In the genomic region with DNA sequence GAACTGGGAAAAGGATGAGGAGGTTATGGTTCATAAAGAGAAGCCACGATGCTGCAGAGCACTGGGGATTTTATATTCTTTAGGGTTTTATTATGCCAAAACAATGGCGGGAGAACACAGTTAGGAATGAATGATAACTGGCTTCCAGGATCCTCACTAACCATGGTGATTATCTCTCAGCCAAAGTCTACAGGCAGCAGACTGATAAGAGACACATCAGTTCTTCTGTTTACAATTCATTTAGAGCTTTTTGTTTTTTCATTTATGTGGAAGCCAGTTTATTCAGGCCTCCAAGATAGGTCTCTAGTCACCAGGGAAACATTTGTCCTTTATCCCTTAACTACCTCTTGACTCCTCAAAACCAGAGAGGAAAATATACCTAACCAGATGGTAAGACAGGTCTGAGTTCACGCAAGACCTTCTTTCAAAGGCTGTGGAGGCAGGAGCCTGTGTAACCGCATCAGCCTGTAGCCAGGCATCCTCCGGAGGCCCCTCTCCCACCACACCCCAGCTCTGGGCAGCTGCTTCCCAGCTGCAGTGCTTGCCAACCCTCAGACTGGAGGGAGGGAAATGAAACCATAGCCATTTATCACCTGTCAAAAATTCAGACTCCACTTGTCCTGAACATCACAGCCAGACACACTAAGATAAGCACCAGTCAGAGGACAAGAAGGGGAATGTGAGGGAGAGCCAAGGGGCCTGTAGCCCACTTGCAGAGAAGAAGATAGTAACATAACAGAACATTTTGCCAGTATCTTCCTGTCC, we compare ENCODE assay signal across 1 cellular context.
A peak's percentile ranks its signal among the peaks of the same experiment; 100 is the strongest.
TF ChIP-seq lines count a peak whose summit lies in the region.

No MANE protein-coding gene starts in this region.

TF ChIP-seq in K562, 482 proteins besides CTCF, POLR2A, EP300 and RAD21 (continued from another document):
- TF ChIP-seq, protein P1, sequence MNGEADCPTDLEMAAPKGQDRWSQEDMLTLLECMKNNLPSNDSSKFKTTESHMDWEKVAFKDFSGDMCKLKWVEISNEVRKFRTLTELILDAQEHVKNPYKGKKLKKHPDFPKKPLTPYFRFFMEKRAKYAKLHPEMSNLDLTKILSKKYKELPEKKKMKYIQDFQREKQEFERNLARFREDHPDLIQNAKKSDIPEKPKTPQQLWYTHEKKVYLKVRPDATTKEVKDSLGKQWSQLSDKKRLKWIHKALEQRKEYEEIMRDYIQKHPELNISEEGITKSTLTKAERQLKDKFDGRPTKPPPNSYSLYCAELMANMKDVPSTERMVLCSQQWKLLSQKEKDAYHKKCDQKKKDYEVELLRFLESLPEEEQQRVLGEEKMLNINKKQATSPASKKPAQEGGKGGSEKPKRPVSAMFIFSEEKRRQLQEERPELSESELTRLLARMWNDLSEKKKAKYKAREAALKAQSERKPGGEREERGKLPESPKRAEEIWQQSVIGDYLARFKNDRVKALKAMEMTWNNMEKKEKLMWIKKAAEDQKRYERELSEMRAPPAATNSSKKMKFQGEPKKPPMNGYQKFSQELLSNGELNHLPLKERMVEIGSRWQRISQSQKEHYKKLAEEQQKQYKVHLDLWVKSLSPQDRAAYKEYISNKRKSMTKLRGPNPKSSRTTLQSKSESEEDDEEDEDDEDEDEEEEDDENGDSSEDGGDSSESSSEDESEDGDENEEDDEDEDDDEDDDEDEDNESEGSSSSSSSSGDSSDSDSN (IDR thresholded peaks at IDR 0.05; ENCODE audit: borderline replicate concordance in 1 of 2, low read depth in 2 of 2, low read length in 2 of 2): no peak
- TF ChIP-seq GATA2 (CRISPR knock-in tag; IDR thresholded peaks at IDR 0.05) (peak; percentile 33; the same call in 1 of the 2 replicates), HNRNPUL1 (IDR thresholded peaks at IDR 0.05; ENCODE audit: low read length) (no peak), CBFA2T2 (conservative IDR thresholded peaks at IDR 0.05) (peak; percentile 72), SMC3 (conservative IDR thresholded peaks at IDR 0.05; ENCODE audit: insufficient read depth, low read depth, low read length) (no peak), BHLHE40 (IDR thresholded peaks at IDR 0.05; ENCODE audit: low read length) (no peak), ID3 (CRISPR knock-in tag; IDR thresholded peaks at IDR 0.05) (no peak), ID3 (tag; IDR thresholded peaks at IDR 0.05) (no peak), RCOR1 (IDR thresholded peaks at IDR 0.05; ENCODE audit: borderline replicate concordance in 1 of 2, low read depth in 2 of 2, low read length in 2 of 2) (peak in 1 of 2 experiments; percentile 87; a peak in 2 of 4 replicates), NBN (IDR thresholded peaks at IDR 0.05; ENCODE audit: low read depth) (no peak), KHSRP (IDR thresholded peaks at IDR 0.05) (no peak), ZNF12 (CRISPR knock-in tag; IDR thresholded peaks at IDR 0.05) (no peak), ZNF57 (CRISPR knock-in tag; IDR thresholded peaks at IDR 0.05) (no peak), WHSC1 (IDR thresholded peaks at IDR 0.05; ENCODE audit: low read length) (no peak), MTA3 (IDR thresholded peaks at IDR 0.05; ENCODE audit: borderline replicate concordance) (no peak), NFIC (IDR thresholded peaks at IDR 0.05) (no peak; the same call in 1 of the 2 replicates), ERF (CRISPR knock-in tag; IDR thresholded peaks at IDR 0.05) (no peak), KLF1 (tag; IDR thresholded peaks at IDR 0.05) (no peak), RB1 (IDR thresholded peaks at IDR 0.05; ENCODE audit: low read depth) (no peak), GATAD2B (IDR thresholded peaks at IDR 0.05; ENCODE audit: borderline replicate concordance) (no peak), ZNF146 (CRISPR knock-in tag; IDR thresholded peaks at IDR 0.05; ENCODE audit: unreplicated experiment) (no peak), ATF6 (CRISPR knock-in tag; IDR thresholded peaks at IDR 0.05) (no peak), SOX6 (IDR thresholded peaks at IDR 0.05) (peak; percentile 90), MAFF (IDR thresholded peaks at IDR 0.05; ENCODE audit: low read length) (no peak), FOXM1 (IDR thresholded peaks at IDR 0.05; ENCODE audit: low read depth) (peak; percentile 60; the same call in 1 of the 2 replicates), FOXM1 (CRISPR knock-in tag; IDR thresholded peaks at IDR 0.05; ENCODE audit: low read depth) (no peak), NR3C1 (CRISPR knock-in tag; IDR thresholded peaks at IDR 0.05) (no peak), TFAM (CRISPR knock-in tag; conservative IDR thresholded peaks at IDR 0.05) (no peak), ZNF41 (CRISPR knock-in tag; conservative IDR thresholded peaks at IDR 0.05) (no peak), IRF1 (CRISPR knock-in tag; IDR thresholded peaks at IDR 0.05; ENCODE audit: borderline replicate concordance) (no peak), ZNF830 (CRISPR knock-in tag; IDR thresholded peaks at IDR 0.05) (no peak), XRCC4 (IDR thresholded peaks at IDR 0.05; ENCODE audit: extremely low read depth, insufficient read depth, insufficient read length) (no peak), NCOA4 (IDR thresholded peaks at IDR 0.05; ENCODE audit: partially characterized antibody) (no peak), SAFB (IDR thresholded peaks at IDR 0.05; ENCODE audit: borderline replicate concordance, low read depth, low read length) (no peak), SMARCA4 (IDR thresholded peaks at IDR 0.05) (peak; percentile 78), ZNF408 (CRISPR knock-in tag; IDR thresholded peaks at IDR 0.05; ENCODE audit: low read depth) (no peak), BRD9 (IDR thresholded peaks at IDR 0.05; ENCODE audit: low read depth, partially characterized antibody) (no peak), SMAD2 (IDR thresholded peaks at IDR 0.05; ENCODE audit: low read depth, low read length) (no peak), FIP1L1 (IDR thresholded peaks at IDR 0.05; ENCODE audit: low read depth, low read length, poor library complexity, severe bottlenecking) (no peak), SMARCB1 (IDR thresholded peaks at IDR 0.05; ENCODE audit: insufficient read length, low read depth) (no peak), EGR1 (conservative IDR thresholded peaks at IDR 0.05) (no peak), ZNF347 (CRISPR knock-in tag; IDR thresholded peaks at IDR 0.05; ENCODE audit: low read depth) (no peak), POLR2B (IDR thresholded peaks at IDR 0.05; ENCODE audit: low read depth, partially characterized antibody) (no peak), SREBF2 (CRISPR knock-in tag; IDR thresholded peaks at IDR 0.05) (0 out of 2 replicates have a peak, but pooled peaks have one; percentile 47), NRF1 (conservative IDR thresholded peaks at IDR 0.05 in 1 of 2, IDR thresholded peaks at IDR 0.05 in 1 of 2) (no peak), ILK (tag; IDR thresholded peaks at IDR 0.05; ENCODE audit: borderline replicate concordance, low read depth) (no peak), ZC3H8 (IDR thresholded peaks at IDR 0.05) (no peak), SMAD4 (CRISPR knock-in tag; conservative IDR thresholded peaks at IDR 0.05) (0 out of 2 replicates have a peak, but pooled peaks have one; percentile 49), CBFB (CRISPR knock-in tag; IDR thresholded peaks at IDR 0.05) (no peak), ZNF586 (CRISPR knock-in tag; conservative IDR thresholded peaks at IDR 0.05) (no peak), RAD51 (IDR thresholded peaks at IDR 0.05; ENCODE audit: borderline replicate concordance, low read depth) (no peak), MYBL2 (IDR thresholded peaks at IDR 0.05; ENCODE audit: low read depth) (no peak), MYBL2 (CRISPR knock-in tag; IDR thresholded peaks at IDR 0.05; ENCODE audit: borderline replicate concordance) (no peak), ZNF175 (CRISPR knock-in tag; IDR thresholded peaks at IDR 0.05; ENCODE audit: low read depth) (no peak), MXI1 (IDR thresholded peaks at IDR 0.05; ENCODE audit: low read depth, low read length) (no peak), U2AF2 (optimal IDR thresholded peaks at IDR 0.05; ENCODE audit: low read depth, low read length) (no peak), L3MBTL2 (IDR thresholded peaks at IDR 0.05) (no peak; the same call in none of the 2 replicates)
- TF ChIP-seq, protein P2, sequence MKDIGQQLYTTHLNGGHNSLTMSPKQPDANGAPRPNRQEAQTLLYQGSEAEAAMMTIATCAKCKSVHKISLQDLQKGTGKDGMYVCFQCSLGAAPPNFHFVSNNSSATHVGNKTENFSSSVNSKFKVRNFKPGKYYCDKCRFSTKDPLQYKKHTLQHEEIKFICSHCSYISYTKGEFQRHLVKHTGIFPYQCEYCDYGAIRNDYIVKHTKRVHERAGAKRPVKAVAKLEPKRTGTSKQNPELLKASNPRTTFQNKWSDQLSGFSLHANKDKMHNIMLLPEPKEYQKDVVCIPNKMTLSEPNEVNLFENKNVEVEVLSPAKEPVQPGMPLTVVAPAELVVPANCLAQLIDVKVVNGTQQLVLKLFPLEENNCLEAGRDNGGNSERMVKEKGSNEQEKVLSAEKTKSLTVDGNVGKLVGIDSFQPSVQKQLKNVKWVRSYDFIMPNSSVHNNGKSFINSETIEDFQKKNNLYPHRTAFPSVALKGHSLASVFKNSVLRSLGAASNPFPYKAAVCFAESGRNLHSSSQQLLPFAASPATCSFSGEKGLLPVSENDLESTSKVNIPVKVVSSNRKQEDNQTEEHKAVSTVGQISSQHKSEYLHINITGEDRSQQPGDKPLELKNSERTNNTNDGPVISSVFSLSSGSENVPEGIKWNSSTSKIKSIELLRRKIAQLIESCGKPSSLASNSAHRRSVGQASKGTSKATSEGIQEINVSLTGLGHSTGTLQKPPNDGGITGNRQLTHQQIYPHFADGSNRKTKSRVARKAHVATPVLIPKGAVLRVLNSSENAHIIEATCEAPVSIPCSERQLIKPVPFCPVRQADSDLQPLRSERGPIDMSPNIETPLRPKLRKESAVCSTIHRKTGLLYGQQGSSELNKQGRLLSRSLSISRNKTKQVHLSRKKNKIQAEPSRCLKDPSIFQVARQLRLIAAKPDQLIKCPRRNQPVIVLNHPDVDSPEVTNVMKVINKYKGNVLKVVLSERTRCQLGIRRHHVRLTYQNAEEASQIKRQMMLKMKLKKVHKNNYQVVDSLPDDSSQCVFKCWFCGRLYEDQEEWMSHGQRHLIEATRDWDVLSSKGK (CRISPR knock-in tag; IDR thresholded peaks at IDR 0.05): no peak
- TF ChIP-seq, protein P3, sequence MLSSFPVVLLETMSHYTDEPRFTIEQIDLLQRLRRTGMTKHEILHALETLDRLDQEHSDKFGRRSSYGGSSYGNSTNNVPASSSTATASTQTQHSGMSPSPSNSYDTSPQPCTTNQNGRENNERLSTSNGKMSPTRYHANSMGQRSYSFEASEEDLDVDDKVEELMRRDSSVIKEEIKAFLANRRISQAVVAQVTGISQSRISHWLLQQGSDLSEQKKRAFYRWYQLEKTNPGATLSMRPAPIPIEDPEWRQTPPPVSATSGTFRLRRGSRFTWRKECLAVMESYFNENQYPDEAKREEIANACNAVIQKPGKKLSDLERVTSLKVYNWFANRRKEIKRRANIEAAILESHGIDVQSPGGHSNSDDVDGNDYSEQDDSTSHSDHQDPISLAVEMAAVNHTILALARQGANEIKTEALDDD (IDR thresholded peaks at IDR 0.05): peak; percentile 89
- TF ChIP-seq, protein P4, sequence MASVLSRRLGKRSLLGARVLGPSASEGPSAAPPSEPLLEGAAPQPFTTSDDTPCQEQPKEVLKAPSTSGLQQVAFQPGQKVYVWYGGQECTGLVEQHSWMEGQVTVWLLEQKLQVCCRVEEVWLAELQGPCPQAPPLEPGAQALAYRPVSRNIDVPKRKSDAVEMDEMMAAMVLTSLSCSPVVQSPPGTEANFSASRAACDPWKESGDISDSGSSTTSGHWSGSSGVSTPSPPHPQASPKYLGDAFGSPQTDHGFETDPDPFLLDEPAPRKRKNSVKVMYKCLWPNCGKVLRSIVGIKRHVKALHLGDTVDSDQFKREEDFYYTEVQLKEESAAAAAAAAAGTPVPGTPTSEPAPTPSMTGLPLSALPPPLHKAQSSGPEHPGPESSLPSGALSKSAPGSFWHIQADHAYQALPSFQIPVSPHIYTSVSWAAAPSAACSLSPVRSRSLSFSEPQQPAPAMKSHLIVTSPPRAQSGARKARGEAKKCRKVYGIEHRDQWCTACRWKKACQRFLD (CRISPR knock-in tag; IDR thresholded peaks at IDR 0.05): no peak
